Comparison of ENCODE assay signal across 8 cellular contexts in the genomic region with DNA sequence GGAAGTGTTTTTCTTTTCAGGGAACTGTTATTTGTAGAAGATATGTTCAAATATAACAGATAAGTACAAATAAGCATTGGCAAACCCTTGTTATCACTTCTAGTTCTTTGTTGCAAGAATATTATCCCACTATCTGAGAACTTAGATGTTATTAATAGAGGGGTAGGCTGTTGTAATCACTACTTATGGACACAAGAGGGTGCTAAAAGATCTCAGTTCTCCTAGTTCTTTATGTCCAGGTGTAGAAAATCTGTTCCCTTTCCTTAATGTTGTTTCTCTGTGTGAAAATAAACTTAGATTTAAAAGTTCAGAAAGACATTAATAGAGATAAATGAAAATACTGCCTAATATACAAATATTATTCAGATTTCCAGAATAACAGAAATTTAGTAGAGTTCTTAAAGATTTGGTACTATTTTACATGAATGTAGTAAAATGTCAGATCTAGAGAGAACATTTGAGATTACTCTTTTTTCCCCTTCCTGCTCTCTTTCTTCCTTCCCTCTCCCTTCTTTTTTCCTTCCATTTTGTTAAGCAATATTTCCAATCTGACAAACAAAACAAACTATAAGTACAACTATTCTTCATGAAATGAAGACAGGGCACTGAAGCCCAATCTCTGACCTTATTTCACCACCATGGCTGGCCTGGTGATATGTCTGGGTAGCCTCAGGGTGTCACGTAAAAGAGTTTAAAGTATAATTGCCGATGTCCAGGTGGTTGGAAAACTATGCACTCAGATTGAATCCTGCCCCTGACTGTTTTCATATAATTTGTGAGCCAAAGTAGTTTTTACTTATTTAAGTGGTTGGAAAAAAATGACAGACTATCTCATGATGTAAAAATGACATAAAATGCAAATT.
DNase-seq lines count a peak whose midpoint lies in the region; ATAC-seq and TF ChIP-seq lines count a peak whose summit lies in the region.

No MANE protein-coding gene starts in this region.

- H3K4me2 ChIP-seq in SU-DHL-6 (ENCODE audit: low read depth, low read length, poor library complexity, severe bottlenecking): no peak overlapping the region

- DNase-seq in EL (peak; percentile 40), LNCaP clone FGC (ENCODE audit: low read depth) (peak; percentile 30), glomerular visceral epithelial cell (ENCODE audit: extremely low spot score) (peak; percentile 39), superior temporal gyrus (ENCODE audit: extremely low spot score) (peak; percentile 82), foreskin melanocyte (no peak)

- H3K9me3 ChIP-seq in SU-DHL-6 (ENCODE audit: insufficient read depth, low read length): no peaks in the 10 kb centered on the region

- no peaks in the 10 kb centered on the region for H3K36me3 ChIP-seq in SU-DHL-6 (ENCODE audit: low read length)

- peak; percentile 59 for TF ChIP-seq CTCF in LNCaP clone FGC (IDR thresholded peaks at IDR 0.05; ENCODE audit: control insufficient read depth, extremely low read depth, insufficient read depth)
- peak; percentile 15 for TF ChIP-seq CTCF in SU-DHL-6 (IDR thresholded peaks at IDR 0.05; ENCODE audit: insufficient read depth, low read length, poor library complexity, severe bottlenecking)

- no peak overlapping the region for H3K27ac ChIP-seq in SU-DHL-6 (ENCODE audit: low read depth, low read length)

- ATAC-seq in GM21529 (IDR thresholded peaks at IDR 0.05; ENCODE audit: unreplicated experiment) (peak; percentile 92), HG03439 (IDR thresholded peaks at IDR 0.05; ENCODE audit: unreplicated experiment) (no peak)

- no peaks in the 10 kb centered on the region for H3K79me2 ChIP-seq in SU-DHL-6 (ENCODE audit: insufficient read depth, low read length)

- H3K9ac ChIP-seq in SU-DHL-6 (ENCODE audit: low read length): no peak overlapping the region

- no peak overlapping the region for H2AFZ ChIP-seq in SU-DHL-6 (ENCODE audit: low read depth, low read length, severe bottlenecking)

- H3K9me2 ChIP-seq in SU-DHL-6 (replicated peaks; ENCODE audit: insufficient read depth, low read length): no peaks in the 10 kb centered on the region

- H3K4me3 ChIP-seq in LNCaP clone FGC (ENCODE audit: low read depth, low read length) (no peak overlapping the region), SU-DHL-6 (ENCODE audit: insufficient read depth, low read length, poor library complexity, severe bottlenecking) (no peak overlapping the region)

- H3F3A ChIP-seq in SU-DHL-6 (ENCODE audit: insufficient read depth): no peaks in the 10 kb centered on the region

- no peaks in the 10 kb centered on the region for H3K27me3 ChIP-seq in SU-DHL-6 (ENCODE audit: low read length)

- H4K20me1 ChIP-seq in SU-DHL-6 (ENCODE audit: low read depth, low read length): no peaks in the 10 kb centered on the region
